ENCODE assay signal across 21 cellular contexts in the genomic region with DNA sequence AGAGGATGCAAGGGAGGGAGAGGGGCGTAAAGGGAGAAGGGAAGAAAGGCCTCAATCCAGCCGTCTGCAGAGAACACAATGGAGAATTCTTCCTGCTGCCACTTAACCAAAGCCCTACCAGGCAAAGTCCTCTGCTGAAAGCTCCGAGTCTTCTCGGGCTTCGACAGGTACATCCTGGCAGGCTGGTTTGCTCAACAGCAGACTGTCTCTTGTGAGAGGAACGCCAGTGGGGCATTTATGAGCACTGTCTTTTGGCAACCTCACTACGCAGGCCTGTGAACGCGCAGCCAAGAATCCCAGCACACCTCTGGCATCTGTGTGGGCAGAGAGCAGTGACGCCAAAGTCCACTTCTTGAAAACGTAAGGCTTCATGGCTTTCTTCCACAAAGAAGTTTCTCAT.
"Had no signal": no experiment of that assay in that cellular context is flagged by ENCODE, and none has a peak within 500 bp of the region (broad histone marks: within the 10 kb centered on the region; RNA-seq: fewer than 3 reads in every experiment).

No MANE protein-coding gene starts in this region.

- H3K27ac ChIP-seq: KMS-11 had no signal

- DNase-seq: Kasumi-1, MM.1S, NCI-H1092 treated with DMSO at 0.1 percent for 48 hours, NCI-H1417, NCI-H1436 treated with DMSO at 0.1 percent for 48 hours, NCI-H1694, NCI-H187 treated with DMSO at 0.1 percent for 48 hours, NCI-H2029 treated with DMSO at 0.1 percent for 48 hours, NCI-H2171, NCI-H226, NCI-H446, NCI-H510A, NCI-H524 treated with DMSO at 0.1 percent for 48 hours, NCI-H69, NCI-H774, Right ventricle myocardium superior, RPMI8226, SK-N-SH, SW 1271 had no signal

- H3K9ac ChIP-seq: KMS-11, SK-N-SH had no signal

- H3K4me3 ChIP-seq: K562 had no signal

- H3K4me2 ChIP-seq: KMS-11, SK-N-SH had no signal

- H3K9me3 ChIP-seq: SK-N-SH had no signal
